Comparison of ENCODE assay signal across 1 cellular context in genomic region chr2:15593327-15593705, GRCh38.
TF ChIP-seq lines count a peak whose summit lies in the region.

No MANE protein-coding gene starts in this region.

TF ChIP-seq in A549, 52 proteins besides CTCF, POLR2A, EP300 and RAD21:
- no peak for TF ChIP-seq NPAS2 (CRISPR knock-in tag; IDR thresholded peaks at IDR 0.05; ENCODE audit: borderline replicate concordance)
- no peak for TF ChIP-seq HOXA7 (CRISPR knock-in tag; IDR thresholded peaks at IDR 0.05)
- no peak for TF ChIP-seq POLR2AphosphoS2 (conservative IDR thresholded peaks at IDR 0.05; ENCODE audit: low read length)
- no peak for TF ChIP-seq ZC3H11A (IDR thresholded peaks at IDR 0.05)
- TF ChIP-seq CBX2 (IDR thresholded peaks at IDR 0.05; ENCODE audit: borderline replicate concordance, low read depth) = no peak
- TF ChIP-seq HEYL (CRISPR knock-in tag; IDR thresholded peaks at IDR 0.05) = no peak
- TF ChIP-seq FOXS1 (CRISPR knock-in tag; IDR thresholded peaks at IDR 0.05) = no peak
- no peak for TF ChIP-seq JUNB (IDR thresholded peaks at IDR 0.05)
- TF ChIP-seq GATA3 (IDR thresholded peaks at IDR 0.05; ENCODE audit: borderline replicate concordance) = no peak
- TF ChIP-seq PBX3 (IDR thresholded peaks at IDR 0.05) = no peak
- TF ChIP-seq HOXB5 (CRISPR knock-in tag; IDR thresholded peaks at IDR 0.05) = no peak
- TF ChIP-seq TP53 (CRISPR knock-in tag; IDR thresholded peaks at IDR 0.05) = no peak
- no peak for TF ChIP-seq RCOR1 (IDR thresholded peaks at IDR 0.05; ENCODE audit: low read depth, low read length)
- no peak for TF ChIP-seq ZSCAN20 (CRISPR knock-in tag; IDR thresholded peaks at IDR 0.05)
- TF ChIP-seq USF2 (IDR thresholded peaks at IDR 0.05) = no peak
